7 cellular contexts compared by ENCODE assay signal in the genomic region with DNA sequence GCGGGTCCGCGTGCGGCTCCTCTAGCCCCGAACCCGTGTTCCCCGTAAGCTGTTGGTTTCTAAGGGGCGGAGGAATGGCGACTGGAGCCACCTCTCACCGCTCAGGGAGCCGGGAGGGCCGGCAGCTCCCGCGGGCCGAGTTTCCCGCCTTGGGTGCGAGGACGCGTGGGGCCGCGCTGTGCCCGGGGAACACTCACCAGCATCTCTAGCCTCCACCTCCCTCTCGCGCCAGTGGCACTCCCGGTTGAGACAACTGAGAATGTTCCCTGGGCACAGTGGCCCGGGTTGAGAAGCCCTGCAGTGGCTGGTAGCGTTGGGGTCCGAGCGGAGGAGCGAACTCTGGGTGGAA. TPM values are rescaled to one million over a fixed set of nuclear protein-coding genes. Genes with fewer than 3 reads are reported as not detected.
DNase-seq lines count a peak whose midpoint lies in the region; ATAC-seq and TF ChIP-seq lines count a peak whose summit lies in the region.

No MANE protein-coding gene starts in this region.

- no peaks in the 10 kb centered on the region for H3K27me3 Mint-ChIP-seq in MCF 10A (ENCODE audit: insufficient read depth, unreplicated experiment)

- H3K4me3 Mint-ChIP-seq in MCF 10A (ENCODE audit: unreplicated experiment), result peak overlapping the region; percentile 78

- no TSS peak for BruUV-seq in MCF 10A (replicated peaks; lab: Mats Ljungman, UMichigan)

- no peak for TF ChIP-seq EP300 in Ishikawa (IDR thresholded peaks at IDR 0.05; ENCODE audit: borderline replicate concordance)

- H3K27me3 ChIP-seq in left lung (no peaks in the 10 kb centered on the region), thyroid gland (no peaks in the 10 kb centered on the region)

- TF ChIP-seq CTCF in GM13976 (IDR thresholded peaks at IDR 0.05; ENCODE audit: borderline replicate concordance, control extremely low read depth, extremely low read depth, insufficient read depth, missing control alignments) (no peak), MCF 10A (IDR thresholded peaks at IDR 0.05; ENCODE audit: unreplicated experiment) (no peak), left lung (IDR thresholded peaks at IDR 0.05) (no peak), thyroid gland (IDR thresholded peaks at IDR 0.05) (no peak)

- intact Hi-C loops in MCF 10A (cut with micrococcal nuclease), result no loop called here
- intact Hi-C loops in left lung (cut with DNase I), result no loop called here
- intact Hi-C loops in thyroid gland (cut with DNase I), result loop anchor here (5.0 kb wide), 1 partner anchor 109 kb away; no protein-coding TSS in a partner anchor

- H3K27ac Mint-ChIP-seq in MCF 10A (ENCODE audit: low read depth, unreplicated experiment), result no peak overlapping the region

- peaks cover 7% of the 10 kb centered on the region for H3K36me3 Mint-ChIP-seq in MCF 10A (ENCODE audit: insufficient read depth, unreplicated experiment)

- no peaks in the 10 kb centered on the region for H3K4me1 Mint-ChIP-seq in MCF 10A (ENCODE audit: insufficient read depth, unreplicated experiment)

- ATAC-seq in left lung (peak; percentile 26), HG02981 (IDR thresholded peaks at IDR 0.05; ENCODE audit: unreplicated experiment) (no peak)

- H3K27ac ChIP-seq in left lung (peak overlapping the region in 1 of 2 donors; percentile 72), thyroid gland (peak overlapping the region; percentile 78 to 81 (median 81))

- POLR2A ChIA-PET in MCF 10A (lab: Yijun Ruan, JAX), result interaction anchor here (1.2 to 2.2 kb wide), 4 partner anchors 64 to 184 kb away, joined by 4 to 10 read pairs (median 5); partner anchors contain the start of genes IFT140, JPT2 and UQCC4

- H3K4me3 ChIP-seq in left lung, result peak overlapping the region; percentile 47 to 70
- H3K4me3 ChIP-seq in thyroid gland (replicated peaks in 1 of 3), result peak overlapping the region; percentile 48 to 74 (median 64)

- H3K4me1 ChIP-seq in left lung (peaks cover 9 to 28% of the 10 kb centered on the region in 2 donors), thyroid gland (peaks cover 10 to 20% of the 10 kb centered on the region in 2 donors)

- H3K36me3 ChIP-seq in left lung (peaks cover 0 to 41% of the 10 kb centered on the region in 2 donors), thyroid gland (peaks cover 5 to 17% of the 10 kb centered on the region in 2 donors)

- 0 to 14% methylated on average over 4 of the region's 30 CpGs for WGBS in thyroid gland, 2 donors

- no peaks in the 10 kb centered on the region for H3K9me3 Mint-ChIP-seq in MCF 10A (ENCODE audit: unreplicated experiment)

- CTCF ChIA-PET in MCF 10A (lab: Yijun Ruan, JAX), result interaction anchor here (0.6 kb wide), 1 partner anchor 289 kb away, joined by 3 read pairs; the partner anchor contains the start of genes NUBP2 and SPSB3

- TF ChIP-seq RAD21 in Ishikawa (IDR thresholded peaks at IDR 0.05; ENCODE audit: low read depth), result no peak

- DNase-seq in GM13976 (ENCODE audit: low spot score) (peak; percentile 68), MCF 10A (ENCODE audit: unreplicated experiment) (no peak), left lung (peak in 1 of 2 donors; percentile 83), thyroid gland (no peak), DMS79 (lab: John Stamatoyannopoulos, UW) (no peak)

- H3K9me3 ChIP-seq in left lung (no peaks in the 10 kb centered on the region), thyroid gland (no peaks in the 10 kb centered on the region)

- in situ Hi-C loops in GM13976 (cut with MboI; ENCODE audit: low sequenced_read_pairs, unreplicated experiment), result no loop called here

- TF ChIP-seq POLR2A in thyroid gland (IDR thresholded peaks at IDR 0.05), result no peak

TF ChIP-seq in Ishikawa, 13 proteins besides CTCF, POLR2A, EP300 and RAD21:
- TF ChIP-seq TEAD4 (IDR thresholded peaks at IDR 0.05) (no peak), TAF1 (IDR thresholded peaks at IDR 0.05; ENCODE audit: low read depth) (no peak), USF1 (IDR thresholded peaks at IDR 0.05) (no peak), CEBPB (IDR thresholded peaks at IDR 0.05) (no peak), CREB1 (IDR thresholded peaks at IDR 0.05; ENCODE audit: low read depth) (no peak), EGR1 (IDR thresholded peaks at IDR 0.05) (no peak), ZBTB7A (IDR thresholded peaks at IDR 0.05; ENCODE audit: low read depth) (no peak), NFIC (IDR thresholded peaks at IDR 0.05) (no peak), MAX (IDR thresholded peaks at IDR 0.05) (peak; percentile 30; the same call in 1 of the 2 replicates), TCF12 (IDR thresholded peaks at IDR 0.05; ENCODE audit: low read depth) (no peak), YY1 (IDR thresholded peaks at IDR 0.05; ENCODE audit: low read depth) (0 out of 2 replicates have a peak, but pooled peaks have one; percentile 22), FOXM1 (IDR thresholded peaks at IDR 0.05; ENCODE audit: borderline replicate concordance, low read depth) (no peak)
- TF ChIP-seq, protein P1, sequence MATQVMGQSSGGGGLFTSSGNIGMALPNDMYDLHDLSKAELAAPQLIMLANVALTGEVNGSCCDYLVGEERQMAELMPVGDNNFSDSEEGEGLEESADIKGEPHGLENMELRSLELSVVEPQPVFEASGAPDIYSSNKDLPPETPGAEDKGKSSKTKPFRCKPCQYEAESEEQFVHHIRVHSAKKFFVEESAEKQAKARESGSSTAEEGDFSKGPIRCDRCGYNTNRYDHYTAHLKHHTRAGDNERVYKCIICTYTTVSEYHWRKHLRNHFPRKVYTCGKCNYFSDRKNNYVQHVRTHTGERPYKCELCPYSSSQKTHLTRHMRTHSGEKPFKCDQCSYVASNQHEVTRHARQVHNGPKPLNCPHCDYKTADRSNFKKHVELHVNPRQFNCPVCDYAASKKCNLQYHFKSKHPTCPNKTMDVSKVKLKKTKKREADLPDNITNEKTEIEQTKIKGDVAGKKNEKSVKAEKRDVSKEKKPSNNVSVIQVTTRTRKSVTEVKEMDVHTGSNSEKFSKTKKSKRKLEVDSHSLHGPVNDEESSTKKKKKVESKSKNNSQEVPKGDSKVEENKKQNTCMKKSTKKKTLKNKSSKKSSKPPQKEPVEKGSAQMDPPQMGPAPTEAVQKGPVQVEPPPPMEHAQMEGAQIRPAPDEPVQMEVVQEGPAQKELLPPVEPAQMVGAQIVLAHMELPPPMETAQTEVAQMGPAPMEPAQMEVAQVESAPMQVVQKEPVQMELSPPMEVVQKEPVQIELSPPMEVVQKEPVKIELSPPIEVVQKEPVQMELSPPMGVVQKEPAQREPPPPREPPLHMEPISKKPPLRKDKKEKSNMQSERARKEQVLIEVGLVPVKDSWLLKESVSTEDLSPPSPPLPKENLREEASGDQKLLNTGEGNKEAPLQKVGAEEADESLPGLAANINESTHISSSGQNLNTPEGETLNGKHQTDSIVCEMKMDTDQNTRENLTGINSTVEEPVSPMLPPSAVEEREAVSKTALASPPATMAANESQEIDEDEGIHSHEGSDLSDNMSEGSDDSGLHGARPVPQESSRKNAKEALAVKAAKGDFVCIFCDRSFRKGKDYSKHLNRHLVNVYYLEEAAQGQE (IDR thresholded peaks at IDR 0.05; ENCODE audit: low read depth), result no peak

RNA-seq across cellular contexts. Expression of gene TELO2, which starts 0.6 kb away (rescaled TPM):
- 27.7 and 31.3 TPM in 2 replicates for total RNA-seq in MCF 10A (2022)
- 10 to 100 TPM; 34.9 to 38.6 TPM for total RNA-seq in left lung
- total RNA-seq in thyroid gland, result 10 to 100 TPM; 12.5 to 19.4 (median 12.8) TPM

RNA-seq across cellular contexts. Expression of gene PTX4, which starts 5.0 kb away (rescaled TPM):
- not detected in 2 replicates for total RNA-seq in MCF 10A (2022)
- not detected for total RNA-seq in left lung
- not detected for total RNA-seq in thyroid gland

RNA-seq across cellular contexts. Expression of gene CLCN7, which starts 18.9 kb away (rescaled TPM):
- total RNA-seq in MCF 10A (2022) (60.0 and 69.5 TPM in 2 replicates), left lung (100 to 1,000 TPM; 110 to 130 TPM), thyroid gland (100 to 1,000 TPM in 2 of 4 donors, 10 to 100 TPM in 2; 50.3 to 144 (median 89.9) TPM)

RNA-seq across cellular contexts. Expression of gene TMEM204, which starts 39.7 kb away (rescaled TPM):
- total RNA-seq in MCF 10A (2022), result not detected in 2 replicates
- 10 to 100 TPM; 26.6 to 28.7 TPM for total RNA-seq in left lung
- 10 to 100 TPM; 38.5 to 85.3 (median 66.0) TPM for total RNA-seq in thyroid gland

RNA-seq across cellular contexts. Expression of gene CCDC154, which starts 49.4 kb away (rescaled TPM):
- 0.28 and 1.2 TPM in 2 replicates for total RNA-seq in MCF 10A (2022)
- 1 to 10 TPM; 1.5 to 2.7 TPM for total RNA-seq in left lung
- total RNA-seq in thyroid gland, result 1 to 10 TPM in 2 of 4 donors, under 1 TPM in 2; 0.27 to 1.6 (median 0.99) TPM
